15 cellular contexts compared by ENCODE assay signal in the genomic region with DNA sequence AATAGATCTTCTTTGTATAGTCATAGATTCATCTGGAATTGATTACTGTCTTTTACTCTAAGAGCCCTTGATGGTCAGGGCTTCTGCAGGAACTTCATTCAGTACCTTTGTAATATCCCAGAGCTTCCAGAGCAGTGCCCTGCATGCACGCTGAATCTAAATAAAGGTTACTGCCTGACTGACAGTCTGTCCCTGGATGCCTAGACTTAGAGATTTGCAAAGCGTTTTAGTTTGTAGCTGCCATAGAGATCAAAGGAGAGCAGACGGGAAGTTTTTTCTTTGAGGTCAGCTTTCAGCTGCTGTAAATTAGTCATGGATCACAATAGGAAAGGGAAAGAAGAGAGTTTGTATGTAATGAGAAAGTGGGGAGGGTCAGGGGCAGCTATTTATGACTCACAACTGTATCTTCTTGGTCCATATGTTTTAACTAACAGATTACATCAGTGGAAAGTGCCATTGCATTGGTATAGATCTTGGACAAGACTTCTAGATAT. TPM values are rescaled to one million over a fixed set of nuclear protein-coding genes. Genes with fewer than 3 reads are reported as not detected.
DNase-seq lines count a peak whose midpoint lies in the region; ATAC-seq, FAIRE-seq and TF ChIP-seq lines count a peak whose summit lies in the region.
"Had no signal": no experiment of that assay in that cellular context is flagged by ENCODE, and none has a peak within 500 bp of the region (broad histone marks: within the 10 kb centered on the region; RNA-seq: fewer than 3 reads in every experiment).

No MANE protein-coding gene starts in this region.

- H3K4me1 ChIP-seq in A673 (ENCODE audit: insufficient read depth, low read length, poor library complexity, severe bottlenecking) (no peaks in the 10 kb centered on the region), astrocyte (ENCODE audit: insufficient read depth, low read length) (peaks cover 7% of the 10 kb centered on the region)
- H3K4me1 ChIP-seq: suprapubic skin had no signal

- H3K9ac ChIP-seq in astrocyte (ENCODE audit: low read length): no peak overlapping the region

- BruUV-seq in A673 (replicated peaks; lab: Mats Ljungman, UMichigan): no TSS peak

- no peak overlapping the region for H3K27ac ChIP-seq in A673 (ENCODE audit: low read depth, low read length, poor library complexity, severe bottlenecking)
- peak overlapping the region; percentile 47 for H3K27ac ChIP-seq in astrocyte (ENCODE audit: low read depth, low read length)
- H3K27ac ChIP-seq: HL-60, RWPE1, suprapubic skin had no signal

- H3K27me3 Mint-ChIP-seq in HFFc6 (ENCODE audit: insufficient read depth) (peaks cover 1% of the 10 kb centered on the region), astrocyte (ENCODE audit: low read depth, unreplicated experiment) (no peaks in the 10 kb centered on the region)

- H3K27me3 ChIP-seq in A673 (replicated peaks; ENCODE audit: insufficient read depth, low read depth, low read length, poor library complexity): no peaks in the 10 kb centered on the region
- no peaks in the 10 kb centered on the region for H3K27me3 ChIP-seq in astrocyte (ENCODE audit: insufficient read depth, low read length)
- H3K27me3 ChIP-seq: suprapubic skin had no signal

- peak overlapping the region; percentile 73 for H3K4me2 ChIP-seq in astrocyte (ENCODE audit: low read length)

- H3K79me2 ChIP-seq in astrocyte (ENCODE audit: insufficient read depth, low read length): no peaks in the 10 kb centered on the region

- no peak overlapping the region for H2AFZ ChIP-seq in astrocyte (ENCODE audit: low read depth, low read length)

- H3K4me1 Mint-ChIP-seq in HFFc6 (ENCODE audit: low read depth) (peaks cover 14% of the 10 kb centered on the region), astrocyte (ENCODE audit: low read depth, unreplicated experiment) (peaks cover 24% of the 10 kb centered on the region)
- H3K4me1 Mint-ChIP-seq: B cell had no signal

- 0 out of 2 replicates have a peak overlapping the region, but pooled peaks have one; percentile 14 for H3K27ac Mint-ChIP-seq in HFFc6
- H3K27ac Mint-ChIP-seq in astrocyte (ENCODE audit: unreplicated experiment): peak overlapping the region; percentile 67
- H3K27ac Mint-ChIP-seq: B cell, nephron had no signal

- H3K9me3 ChIP-seq in A673 (ENCODE audit: low read depth, low read length, poor library complexity, severe bottlenecking) (no peaks in the 10 kb centered on the region), astrocyte (ENCODE audit: insufficient read depth, low read depth, low read length) (no peaks in the 10 kb centered on the region)
- H3K9me3 ChIP-seq: suprapubic skin had no signal

- H3K4me3 ChIP-seq in A673 (ENCODE audit: low read depth, low read length, poor library complexity, severe bottlenecking) (no peak overlapping the region), astrocyte (ENCODE audit: insufficient read depth, low read depth, low read length) (no peak overlapping the region)
- H3K4me3 ChIP-seq: suprapubic skin had no signal

- POLR2A ChIA-PET in A673 (lab: Charles Lee; ENCODE audit: low non-redundant PET): interaction anchor here (0.7 kb wide), 1 partner anchor 52 kb away, joined by 3 read pairs; no protein-coding TSS in a partner anchor

- H3K4me3 Mint-ChIP-seq in HFFc6 (no peak overlapping the region), astrocyte (ENCODE audit: unreplicated experiment) (no peak overlapping the region)
- H3K4me3 Mint-ChIP-seq: B cell, nephron had no signal

- CTCF ChIA-PET in A673 (lab: Charles Lee): no interaction called here

- ATAC-seq in sciatic nerve: no peak

- H3K36me3 ChIP-seq in A673 (ENCODE audit: insufficient read depth, low read length, poor library complexity, severe bottlenecking) (no peaks in the 10 kb centered on the region), astrocyte (ENCODE audit: insufficient read depth, low read length) (no peaks in the 10 kb centered on the region)
- H3K36me3 ChIP-seq: suprapubic skin had no signal

- H3K9me3 Mint-ChIP-seq in HFFc6 (no peaks in the 10 kb centered on the region), astrocyte (ENCODE audit: unreplicated experiment) (no peaks in the 10 kb centered on the region)
- H3K9me3 Mint-ChIP-seq: nephron had no signal

- no peaks in the 10 kb centered on the region for H4K20me1 ChIP-seq in astrocyte (ENCODE audit: insufficient read depth, low read length)

- no peak for FAIRE-seq in astrocyte (lab: Jason Lieb, UNC)

- DNase-seq in A673 (ENCODE audit: low spot score): peak; percentile 3
- peak; percentile 33 for DNase-seq in HFFc6
- peak; percentile 90 for DNase-seq in astrocyte (ENCODE audit: low read depth)
- peak; percentile 88 for DNase-seq in iris pigment epithelial cell (ENCODE audit: low read depth)
- no peak for DNase-seq in stimulated activated CD4-positive, alpha-beta T cell treated with anti-CD3 and anti-CD28 coated beads, Interleukin-1b, Interleukin-23, amount 100 ng/mL, for 48 hours
- no peak for DNase-seq in MV-4-11 (lab: John Stamatoyannopoulos, UW)
- no peak for DNase-seq in Ammon's horn (ENCODE audit: low spot score)
- DNase-seq in sciatic nerve (ENCODE audit: low spot score): no peak
- DNase-seq: NCI-H1436 had no signal

- TF ChIP-seq CTCF in A673 (conservative IDR thresholded peaks at IDR 0.05; ENCODE audit: low read depth, low read length) (no peak), HFFc6 (IDR thresholded peaks at IDR 0.05) (no peak), astrocyte (IDR thresholded peaks at IDR 0.05; ENCODE audit: insufficient read depth, low read depth, low read length) (no peak)

- intact Hi-C loops in A673 (cut with micrococcal nuclease; ENCODE audit: unreplicated experiment): no loop called here
- intact Hi-C loops in sciatic nerve (cut with DNase I): no loop called here

- H3K36me3 Mint-ChIP-seq in HFFc6 (ENCODE audit: low read depth): no peaks in the 10 kb centered on the region
- H3K36me3 Mint-ChIP-seq in astrocyte (ENCODE audit: low read depth, unreplicated experiment): no peaks in the 10 kb centered on the region

RNA-seq across cellular contexts. Expression of a gene that starts 45.2 kb away (rescaled TPM):
- total RNA-seq in A673 (2021): not detected in 2 replicates
- not detected for total RNA-seq in HFFc6 (2021; fragmentation: NEBNext Ultra II Directional; extraction: Animal tissue kit (Norgen Biotek cat#: 25700))
- 0.14 and 0.19 TPM in 2 replicates for total RNA-seq in astrocyte
- 0.22 TPM for total RNA-seq in sciatic nerve
- total RNA-seq: dermis microvascular lymphatic vessel endothelial cell had no signal

Comparison
In these comparisons a context has a peak if more than half of its experiments do, and no peak if none do; other contexts are left out.
1. DNase-seq: peak in A673 (single experiment), HFFc6 (single experiment), astrocyte (single experiment) and iris pigment epithelial cell (single experiment); none in stimulated activated CD4-positive, alpha-beta T cell treated with anti-CD3 and anti-CD28 coated beads, Interleukin-1b, Interleukin-23, amount 100 ng/mL, for 48 hours (single experiment), MV-4-11 (single experiment), Ammon's horn (single experiment) and sciatic nerve (single experiment).